ENCODE assay signal across 1 cellular context in the genomic region with DNA sequence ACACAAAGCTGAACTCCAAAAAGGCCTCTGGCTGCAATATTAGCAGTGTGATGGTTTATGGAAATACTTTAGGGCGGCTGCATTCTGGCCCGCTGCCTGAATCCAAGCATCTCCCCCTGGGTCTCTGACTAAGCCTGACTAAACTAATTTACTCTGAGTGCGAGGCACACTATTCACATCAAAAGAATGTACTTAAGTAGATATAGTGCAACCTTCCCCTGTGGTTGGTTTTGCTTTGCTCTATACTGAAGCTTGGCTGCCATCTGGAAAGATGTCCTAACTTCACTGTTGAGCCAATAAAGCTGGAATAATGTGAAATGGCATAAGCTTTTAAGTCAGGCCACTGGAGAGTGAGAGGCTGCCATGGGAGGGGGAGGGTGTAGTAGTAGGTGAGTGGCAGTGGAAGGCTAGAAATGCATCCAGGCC.
TF ChIP-seq lines count a peak whose summit lies in the region.

No MANE protein-coding gene starts in this region.

TF ChIP-seq in H1, 55 proteins besides CTCF, POLR2A, EP300 and RAD21 (continued from another document):
- TF ChIP-seq, protein P1, sequence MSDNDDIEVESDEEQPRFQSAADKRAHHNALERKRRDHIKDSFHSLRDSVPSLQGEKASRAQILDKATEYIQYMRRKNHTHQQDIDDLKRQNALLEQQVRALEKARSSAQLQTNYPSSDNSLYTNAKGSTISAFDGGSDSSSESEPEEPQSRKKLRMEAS (IDR thresholded peaks at IDR 0.05): no peak
- TF ChIP-seq EZH2 (IDR thresholded peaks at IDR 0.05; ENCODE audit: low read depth, low read length, severe bottlenecking): no peak
- TF ChIP-seq TEAD4 (IDR thresholded peaks at IDR 0.05; ENCODE audit: low read depth, low read length): no peak
- no peak for TF ChIP-seq CEBPB (IDR thresholded peaks at IDR 0.05; ENCODE audit: low read depth, low read length)
- TF ChIP-seq NRF1 (IDR thresholded peaks at IDR 0.05; ENCODE audit: low read depth, low read length): no peak
- TF ChIP-seq, protein P2, sequence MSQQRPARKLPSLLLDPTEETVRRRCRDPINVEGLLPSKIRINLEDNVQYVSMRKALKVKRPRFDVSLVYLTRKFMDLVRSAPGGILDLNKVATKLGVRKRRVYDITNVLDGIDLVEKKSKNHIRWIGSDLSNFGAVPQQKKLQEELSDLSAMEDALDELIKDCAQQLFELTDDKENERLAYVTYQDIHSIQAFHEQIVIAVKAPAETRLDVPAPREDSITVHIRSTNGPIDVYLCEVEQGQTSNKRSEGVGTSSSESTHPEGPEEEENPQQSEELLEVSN (IDR thresholded peaks at IDR 0.05): no peak
- no peak for TF ChIP-seq RBBP5 (IDR thresholded peaks at IDR 0.05; ENCODE audit: borderline replicate concordance, low read depth, low read length)
- no peak for TF ChIP-seq CBX5 (IDR thresholded peaks at IDR 0.05; ENCODE audit: low read depth, low read length)
